8 cellular contexts compared by ENCODE assay signal in the genomic region with DNA sequence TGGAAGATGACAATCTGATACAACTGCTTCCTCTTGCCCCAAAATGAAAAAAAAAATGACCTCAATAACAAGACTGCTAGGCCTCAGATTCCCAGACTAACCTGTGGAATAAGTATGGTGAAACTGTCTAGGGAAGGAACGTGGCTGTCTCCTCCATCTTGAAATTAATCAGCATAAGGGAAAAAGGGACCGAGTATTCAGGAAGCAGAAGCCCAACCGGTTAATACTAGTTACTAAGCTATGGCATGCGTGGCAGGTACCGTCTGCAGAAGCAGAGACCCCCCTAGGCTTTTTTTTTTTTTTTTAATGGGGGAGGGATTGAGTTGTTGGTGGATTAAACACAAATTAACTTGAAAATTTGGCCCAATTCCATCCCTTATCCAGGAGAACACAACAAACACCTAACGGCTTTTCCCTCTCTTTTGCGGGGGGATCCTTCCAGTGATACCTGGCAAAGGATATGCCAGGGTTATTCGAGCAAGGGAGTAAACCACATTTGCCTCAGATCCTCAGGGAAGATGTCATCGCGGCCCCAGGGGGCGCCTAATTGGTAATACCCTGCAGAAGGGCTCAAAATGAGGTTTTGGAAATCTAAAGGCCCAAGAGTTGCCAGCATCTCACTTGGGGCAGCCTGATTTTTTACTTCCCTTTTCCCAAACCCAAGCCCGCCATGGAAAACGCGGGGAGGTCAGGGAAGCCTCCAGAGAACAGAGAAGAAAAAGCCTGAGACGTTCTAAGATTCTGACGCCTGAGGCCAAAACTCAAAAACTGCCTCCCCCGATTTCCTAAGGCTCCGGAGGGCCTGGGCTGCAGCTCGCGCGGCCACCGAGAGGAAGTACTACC. TPM values are rescaled to one million over a fixed set of nuclear protein-coding genes. Genes with fewer than 3 reads are reported as not detected.
DNase-seq lines count a peak whose midpoint lies in the region; ATAC-seq, FAIRE-seq and TF ChIP-seq lines count a peak whose summit lies in the region.

No MANE protein-coding gene starts in this region.

- peaks cover 10 to 26% of the 10 kb centered on the region in 2 experiments for H3K36me3 ChIP-seq in HEK293 (ENCODE audit: control insufficient read depth in 2 of 2, insufficient read depth in 1 of 2, low read length in 2 of 2)
- no peaks in the 10 kb centered on the region for H3K36me3 ChIP-seq in small intestine (ENCODE audit: control insufficient read depth in 2 of 2, insufficient read depth in 2 of 2, low read length in 2 of 2)

- CTCF ChIA-PET in HEK293 (lab: Yijun Ruan, JAX) = no interaction called here

- H3K4me3 ChIP-seq in HEK293 (ENCODE audit: low read depth, low read length) (peak overlapping the region; percentile 79), small intestine (ENCODE audit: low read depth in 1 of 2, low read length in 2 of 2) (peak overlapping the region; percentile 52 to 60)

- H3K27ac ChIP-seq in HEK293 (ENCODE audit: extremely low read depth, low read depth, low read length) = peak overlapping the region; percentile 90
- H3K27ac ChIP-seq in small intestine (ENCODE audit: low read depth in 1 of 2, low read length in 1 of 2) = peak overlapping the region; percentile 88 to 96

- no peak for TF ChIP-seq CTCF in HEK293 (tag by site-specific recombination; IDR thresholded peaks at IDR 0.05)

- FAIRE-seq in small intestine (lab: Jason Lieb, UNC) = no peak

- WGBS in small intestine, 3 donors = 0 to 27% (median 12%) methylated on average over 16 to 22 of the region's 22 CpGs

- POLR2A ChIA-PET in HEK293 (lab: Yijun Ruan, JAX) = interaction anchor here (0.6 to 1.3 kb wide), 5 partner anchors 10 to 678 kb away, joined by 3 to 6 read pairs (median 3); partner anchors contain the start of gene SLC16A2

- ATAC-seq in GM19328 (IDR thresholded peaks at IDR 0.05; ENCODE audit: unreplicated experiment) = no peak
- no peak for ATAC-seq in HG03469 (IDR thresholded peaks at IDR 0.05; ENCODE audit: unreplicated experiment)

- DNase-seq in COR-L47 (lab: John Stamatoyannopoulos, UW) = peak; percentile 11
- peak; percentile 7 for DNase-seq in NOMO-1 treated with DMSO at 0.1 percent for 48 hours (lab: John Stamatoyannopoulos, UW; ENCODE audit: unreplicated experiment)
- DNase-seq in astrocyte of the hippocampus (ENCODE audit: low read depth, low spot score) = peak; percentile 37
- peak; percentile 8 for DNase-seq in iPS-NIHi7 (ENCODE audit: extremely low spot score)
- DNase-seq in small intestine = peak; percentile 10

- H3K9me3 ChIP-seq in HEK293 (ENCODE audit: control insufficient read depth, insufficient read depth, low read depth, low read length) = no peaks in the 10 kb centered on the region
- no peaks in the 10 kb centered on the region for H3K9me3 ChIP-seq in small intestine (ENCODE audit: control insufficient read depth, low read depth)

- H3K4me1 ChIP-seq in HEK293 (ENCODE audit: control insufficient read depth, insufficient read depth, low read length) (peaks cover 3% of the 10 kb centered on the region; the same call in 1 of the 2 replicates), small intestine (ENCODE audit: control insufficient read depth in 2 of 2, insufficient read depth in 1 of 2, low read depth in 1 of 2, low read length in 1 of 2) (no peaks in the 10 kb centered on the region)

- H3K27me3 ChIP-seq in small intestine (ENCODE audit: control insufficient read depth in 2 of 2, insufficient read depth in 2 of 2, low read length in 2 of 2) = no peaks in the 10 kb centered on the region

TF ChIP-seq in HEK293, 187 proteins besides CTCF, POLR2A, EP300 and RAD21 (continues in another document):
- TF ChIP-seq SCRT2 (tag by site-specific recombination; IDR thresholded peaks at IDR 0.05) (peak; percentile 84), ZFHX2 (tag by site-specific recombination; conservative IDR thresholded peaks at IDR 0.05) (no peak), ZNF747 (tag by site-specific recombination; IDR thresholded peaks at IDR 0.05) (no peak), ZFP3 (tag by site-specific recombination; IDR thresholded peaks at IDR 0.05; ENCODE audit: low read depth) (no peak), ZNF626 (tag by site-specific recombination; IDR thresholded peaks at IDR 0.05) (no peak), ZNF335 (tag by site-specific recombination; conservative IDR thresholded peaks at IDR 0.05) (peak; percentile 46), SCRT1 (tag by site-specific recombination; IDR thresholded peaks at IDR 0.05; ENCODE audit: borderline replicate concordance) (peak; percentile 84), OSR2 (tag by site-specific recombination; IDR thresholded peaks at IDR 0.05) (0 out of 2 replicates have a peak, but pooled peaks have one; percentile 18), RBAK (tag by site-specific recombination; IDR thresholded peaks at IDR 0.05) (no peak), ZNF174 (tag by site-specific recombination; IDR thresholded peaks at IDR 0.05) (no peak), ZNF311 (tag by site-specific recombination; IDR thresholded peaks at IDR 0.05; ENCODE audit: borderline replicate concordance) (no peak), ZNF223 (tag by site-specific recombination; IDR thresholded peaks at IDR 0.05) (no peak), SP7 (tag by site-specific recombination; IDR thresholded peaks at IDR 0.05) (no peak), REPIN1 (tag by site-specific recombination; IDR thresholded peaks at IDR 0.05; ENCODE audit: low read depth) (no peak), ZBTB26 (tag by site-specific recombination; optimal IDR thresholded peaks at IDR 0.05) (no peak), ZNF645 (tag by site-specific recombination; IDR thresholded peaks at IDR 0.05) (no peak), ZNF140 (tag by site-specific recombination; IDR thresholded peaks at IDR 0.05) (no peak), ZNF133 (tag by site-specific recombination; IDR thresholded peaks at IDR 0.05) (no peak), SP2 (tag by site-specific recombination; IDR thresholded peaks at IDR 0.05) (no peak), YY1 (tag by site-specific recombination; IDR thresholded peaks at IDR 0.05) (peak; percentile 59; the same call in 1 of the 2 replicates)
- TF ChIP-seq, protein P1, sequence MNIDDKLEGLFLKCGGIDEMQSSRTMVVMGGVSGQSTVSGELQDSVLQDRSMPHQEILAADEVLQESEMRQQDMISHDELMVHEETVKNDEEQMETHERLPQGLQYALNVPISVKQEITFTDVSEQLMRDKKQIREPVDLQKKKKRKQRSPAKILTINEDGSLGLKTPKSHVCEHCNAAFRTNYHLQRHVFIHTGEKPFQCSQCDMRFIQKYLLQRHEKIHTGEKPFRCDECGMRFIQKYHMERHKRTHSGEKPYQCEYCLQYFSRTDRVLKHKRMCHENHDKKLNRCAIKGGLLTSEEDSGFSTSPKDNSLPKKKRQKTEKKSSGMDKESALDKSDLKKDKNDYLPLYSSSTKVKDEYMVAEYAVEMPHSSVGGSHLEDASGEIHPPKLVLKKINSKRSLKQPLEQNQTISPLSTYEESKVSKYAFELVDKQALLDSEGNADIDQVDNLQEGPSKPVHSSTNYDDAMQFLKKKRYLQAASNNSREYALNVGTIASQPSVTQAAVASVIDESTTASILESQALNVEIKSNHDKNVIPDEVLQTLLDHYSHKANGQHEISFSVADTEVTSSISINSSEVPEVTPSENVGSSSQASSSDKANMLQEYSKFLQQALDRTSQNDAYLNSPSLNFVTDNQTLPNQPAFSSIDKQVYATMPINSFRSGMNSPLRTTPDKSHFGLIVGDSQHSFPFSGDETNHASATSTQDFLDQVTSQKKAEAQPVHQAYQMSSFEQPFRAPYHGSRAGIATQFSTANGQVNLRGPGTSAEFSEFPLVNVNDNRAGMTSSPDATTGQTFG (tag by site-specific recombination; IDR thresholded peaks at IDR 0.05; ENCODE audit: borderline replicate concordance) = no peak
- TF ChIP-seq, protein P2, sequence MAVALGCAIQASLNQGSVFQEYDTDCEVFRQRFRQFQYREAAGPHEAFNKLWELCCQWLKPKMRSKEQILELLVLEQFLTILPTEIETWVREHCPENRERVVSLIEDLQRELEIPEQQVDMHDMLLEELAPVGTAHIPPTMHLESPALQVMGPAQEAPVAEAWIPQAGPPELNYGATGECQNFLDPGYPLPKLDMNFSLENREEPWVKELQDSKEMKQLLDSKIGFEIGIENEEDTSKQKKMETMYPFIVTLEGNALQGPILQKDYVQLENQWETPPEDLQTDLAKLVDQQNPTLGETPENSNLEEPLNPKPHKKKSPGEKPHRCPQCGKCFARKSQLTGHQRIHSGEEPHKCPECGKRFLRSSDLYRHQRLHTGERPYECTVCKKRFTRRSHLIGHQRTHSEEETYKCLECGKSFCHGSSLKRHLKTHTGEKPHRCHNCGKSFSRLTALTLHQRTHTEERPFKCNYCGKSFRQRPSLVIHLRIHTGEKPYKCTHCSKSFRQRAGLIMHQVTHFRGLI (tag by site-specific recombination; IDR thresholded peaks at IDR 0.05) = peak; percentile 96

RNA-seq across cellular contexts. Expression of gene RLIM, which starts 0.9 kb away (rescaled TPM):
- 1 to 10 TPM; 2.7 to 7.8 (median 3.5) TPM for polyA plus RNA-seq in small intestine
